Comparison of ENCODE assay signal across 21 cellular contexts in the genomic region with DNA sequence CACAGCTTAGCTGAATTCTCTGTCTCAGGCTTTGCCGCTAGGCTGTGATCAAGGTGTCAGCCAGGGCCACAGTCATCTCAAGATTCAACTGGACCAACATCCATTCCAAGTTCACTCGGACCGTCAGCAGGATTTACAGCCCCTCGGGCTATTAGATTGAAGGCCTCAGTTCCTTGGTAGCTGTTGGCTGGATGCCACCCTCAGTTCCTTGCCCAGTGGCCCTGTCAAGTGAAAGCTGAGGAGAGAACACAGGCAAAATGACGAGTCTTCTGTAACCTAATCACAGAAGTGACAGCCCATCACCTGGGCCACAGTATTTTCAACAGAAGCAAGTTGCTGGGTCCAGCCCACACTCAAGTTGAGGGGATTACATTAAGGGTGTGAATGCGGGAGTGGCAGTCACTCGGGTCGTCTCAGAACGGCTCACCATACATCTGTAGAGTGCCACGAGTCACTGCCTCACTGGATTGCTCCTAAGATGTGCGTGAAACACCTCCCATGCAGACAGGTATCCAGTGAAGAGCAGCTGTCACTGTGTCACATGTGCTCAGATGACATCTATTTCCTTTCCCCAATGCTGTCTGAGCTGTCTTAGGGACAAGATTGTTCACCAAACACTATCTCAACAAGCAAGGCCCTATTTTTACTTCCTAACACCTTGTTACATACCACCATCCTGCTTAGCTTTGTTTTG.
A peak's percentile ranks its signal among the peaks of the same experiment; 100 is the strongest.
DNase-seq lines count a peak whose midpoint lies in the region; ATAC-seq, FAIRE-seq and TF ChIP-seq lines count a peak whose summit lies in the region.
"Had no signal": no experiment of that assay in that cellular context is flagged by ENCODE, and none has a peak within 500 bp of the region (broad histone marks: within the 10 kb centered on the region; RNA-seq: fewer than 3 reads in every experiment).

No MANE protein-coding gene starts in this region.

- no peak overlapping the region for H3K4me3 ChIP-seq in skeletal muscle tissue (ENCODE audit: low read length in 3 of 3)

- H3K9me3 Mint-ChIP-seq in activated naive CD4-positive, alpha-beta T cell treated with anti-CD3 and anti-CD28 coated beads, Interleukin-2, amount 50 U/mL, for 24 hours: no peaks in the 10 kb centered on the region
- H3K9me3 Mint-ChIP-seq in central memory CD8-positive, alpha-beta T cell: no peaks in the 10 kb centered on the region
- no peaks in the 10 kb centered on the region for H3K9me3 Mint-ChIP-seq in effector memory CD8-positive, alpha-beta T cell
- H3K9me3 Mint-ChIP-seq: CD8-positive, alpha-beta memory T cell had no signal

- H3K27me3 Mint-ChIP-seq in activated naive CD4-positive, alpha-beta T cell treated with anti-CD3 and anti-CD28 coated beads, Interleukin-2, amount 50 U/mL, for 24 hours: no peaks in the 10 kb centered on the region
- no peaks in the 10 kb centered on the region for H3K27me3 Mint-ChIP-seq in central memory CD8-positive, alpha-beta T cell
- H3K27me3 Mint-ChIP-seq in effector memory CD8-positive, alpha-beta T cell: no peaks in the 10 kb centered on the region

- DNase-seq in activated naive CD4-positive, alpha-beta T cell treated with anti-CD3 and anti-CD28 coated beads, Interleukin-2, amount 50 U/mL, for 16 hours: no peak
- DNase-seq in GM12891 (ENCODE audit: insufficient read length, low spot score) (no peak), GM19240 (ENCODE audit: insufficient read length, low spot score) (no peak)
- DNase-seq in central memory CD8-positive, alpha-beta T cell (ENCODE audit: low spot score in 2 of 2): no peak
- no peak for DNase-seq in effector memory CD8-positive, alpha-beta T cell
- DNase-seq: BE2C; CD8-positive, alpha-beta memory T cell; DMS53; EL; KBM-7; NCI-H1105 treated with DMSO at 0.1 percent for 48 hours; NCI-H1694; NCI-H2081 treated with DMSO at 0.1 percent for 48 hours; NCI-H446 treated with DMSO at 0.1 percent for 48 hours; OCI-M1; SIG-M5 had no signal

- H3K27ac Mint-ChIP-seq in activated naive CD4-positive, alpha-beta T cell treated with anti-CD3 and anti-CD28 coated beads, Interleukin-2, amount 50 U/mL, for 24 hours: peak overlapping the region; percentile 62
- H3K27ac Mint-ChIP-seq in central memory CD8-positive, alpha-beta T cell (ENCODE audit: low read depth): peak overlapping the region; percentile 7
- no peak overlapping the region for H3K27ac Mint-ChIP-seq in effector memory CD8-positive, alpha-beta T cell

- peak overlapping the region; percentile 13 for H3K27ac ChIP-seq in skeletal muscle tissue (ENCODE audit: low read depth, low read length)

- H3K9me3 ChIP-seq in skeletal muscle tissue (ENCODE audit: control insufficient read depth in 3 of 3, low read length in 3 of 3): no peaks in the 10 kb centered on the region
- H3K9me3 ChIP-seq: BE2C had no signal

- H3K4me1 Mint-ChIP-seq in activated naive CD4-positive, alpha-beta T cell treated with anti-CD3 and anti-CD28 coated beads, Interleukin-2, amount 50 U/mL, for 24 hours: peaks cover 40% of the 10 kb centered on the region
- peaks cover 6% of the 10 kb centered on the region for H3K4me1 Mint-ChIP-seq in central memory CD8-positive, alpha-beta T cell
- H3K4me1 Mint-ChIP-seq in effector memory CD8-positive, alpha-beta T cell (ENCODE audit: low read depth in 2 of 2): peaks cover 0 to 4% of the 10 kb centered on the region in 2 donors

- H3K9ac ChIP-seq in skeletal muscle tissue (ENCODE audit: low read depth in 1 of 3, low read length in 3 of 3): no peak overlapping the region

- TF ChIP-seq POLR2A in GM12891 (IDR thresholded peaks at IDR 0.05; ENCODE audit: low read depth, low read length): no peak

- H3K36me3 ChIP-seq in skeletal muscle tissue (ENCODE audit: control insufficient read depth in 3 of 3, insufficient read depth in 3 of 3, low read length in 3 of 3): peaks cover 0 to 8% (median 4%) of the 10 kb centered on the region in 3 donors

- ATAC-seq in central memory CD8-positive, alpha-beta T cell (replicated peaks; ENCODE audit: extremely low read depth, poor library complexity, severe bottlenecking): no peak
- no peak for ATAC-seq in HG02678 (IDR thresholded peaks at IDR 0.05; ENCODE audit: unreplicated experiment)
- no peak for ATAC-seq in effector memory CD8-positive, alpha-beta T cell (replicated peaks)
- ATAC-seq: HepG2 had no signal

- no peak overlapping the region for H3K4me3 Mint-ChIP-seq in activated naive CD4-positive, alpha-beta T cell treated with anti-CD3 and anti-CD28 coated beads, Interleukin-2, amount 50 U/mL, for 24 hours
- no peak overlapping the region for H3K4me3 Mint-ChIP-seq in central memory CD8-positive, alpha-beta T cell
- no peak overlapping the region for H3K4me3 Mint-ChIP-seq in effector memory CD8-positive, alpha-beta T cell
- H3K4me3 Mint-ChIP-seq: CD8-positive, alpha-beta memory T cell had no signal

- H3K27me3 ChIP-seq in skeletal muscle tissue (ENCODE audit: control insufficient read depth in 3 of 3, insufficient read depth in 3 of 3, low read length in 3 of 3): no peaks in the 10 kb centered on the region
- H3K27me3 ChIP-seq: BE2C had no signal

- H3K36me3 Mint-ChIP-seq in activated naive CD4-positive, alpha-beta T cell treated with anti-CD3 and anti-CD28 coated beads, Interleukin-2, amount 50 U/mL, for 24 hours: peaks cover 4% of the 10 kb centered on the region
- peaks cover 4% of the 10 kb centered on the region for H3K36me3 Mint-ChIP-seq in central memory CD8-positive, alpha-beta T cell (ENCODE audit: insufficient read depth)
- no peaks in the 10 kb centered on the region for H3K36me3 Mint-ChIP-seq in effector memory CD8-positive, alpha-beta T cell (ENCODE audit: insufficient read depth)

- peak; percentile 66 for FAIRE-seq in GM12891 (lab: Jason Lieb, UNC)
- FAIRE-seq: A204.1, HepG2 had no signal

- peaks cover 33 to 55% (median 34%) of the 10 kb centered on the region in 3 donors for H3K4me1 ChIP-seq in skeletal muscle tissue (ENCODE audit: control insufficient read depth in 3 of 3, insufficient read depth in 3 of 3, low read length in 3 of 3)

TF ChIP-seq in GM12891, 5 proteins besides CTCF, POLR2A, EP300 and RAD21:
- TF ChIP-seq PAX5 (IDR thresholded peaks at IDR 0.05; ENCODE audit: insufficient read depth, low read length, severe bottlenecking) (no peak), POLR2AphosphoS5 (IDR thresholded peaks at IDR 0.05; ENCODE audit: low read depth, low read length) (no peak), TAF1 (IDR thresholded peaks at IDR 0.05; ENCODE audit: low read depth, low read length) (no peak), POU2F2 (IDR thresholded peaks at IDR 0.05; ENCODE audit: low read depth, low read length) (no peak), SPI1 (IDR thresholded peaks at IDR 0.05; ENCODE audit: low read depth, low read length) (no peak)

Comparison
In these comparisons a context has a peak if more than half of its experiments do, and no peak if none do; other contexts are left out.
1. H3K27ac Mint-ChIP-seq: peak in activated naive CD4-positive, alpha-beta T cell treated with anti-CD3 and anti-CD28 coated beads, Interleukin-2, amount 50 U/mL, for 24 hours (single experiment) and central memory CD8-positive, alpha-beta T cell (single experiment); none in effector memory CD8-positive, alpha-beta T cell (0 of 2).